1 cellular context compared by ENCODE assay signal in the genomic region with DNA sequence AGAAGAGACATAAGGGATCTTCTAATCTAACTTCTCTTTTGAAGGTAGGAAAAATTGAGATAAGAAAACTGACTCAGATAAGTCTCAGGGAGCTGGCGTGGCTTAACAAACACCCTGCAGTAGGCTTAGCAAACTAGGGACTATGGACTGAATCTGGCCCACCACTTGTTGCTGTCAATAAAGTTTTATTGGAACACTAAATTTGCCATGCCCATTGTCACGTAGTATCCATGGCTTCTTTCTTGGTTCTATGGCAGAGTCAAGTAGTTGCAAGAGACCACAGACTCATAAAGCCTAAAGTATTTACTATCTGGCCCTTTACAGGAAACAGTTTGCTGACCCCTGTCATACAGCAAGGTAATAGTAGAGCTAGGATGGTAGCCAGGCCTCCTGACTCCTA.
TF ChIP-seq lines count a peak whose summit lies in the region.

No MANE protein-coding gene starts in this region.

TF ChIP-seq in HepG2, 621 proteins besides CTCF, POLR2A, EP300 and RAD21:
- no peak for TF ChIP-seq ZNF446 (CRISPR knock-in tag; IDR thresholded peaks at IDR 0.05)
- TF ChIP-seq, protein P1, sequence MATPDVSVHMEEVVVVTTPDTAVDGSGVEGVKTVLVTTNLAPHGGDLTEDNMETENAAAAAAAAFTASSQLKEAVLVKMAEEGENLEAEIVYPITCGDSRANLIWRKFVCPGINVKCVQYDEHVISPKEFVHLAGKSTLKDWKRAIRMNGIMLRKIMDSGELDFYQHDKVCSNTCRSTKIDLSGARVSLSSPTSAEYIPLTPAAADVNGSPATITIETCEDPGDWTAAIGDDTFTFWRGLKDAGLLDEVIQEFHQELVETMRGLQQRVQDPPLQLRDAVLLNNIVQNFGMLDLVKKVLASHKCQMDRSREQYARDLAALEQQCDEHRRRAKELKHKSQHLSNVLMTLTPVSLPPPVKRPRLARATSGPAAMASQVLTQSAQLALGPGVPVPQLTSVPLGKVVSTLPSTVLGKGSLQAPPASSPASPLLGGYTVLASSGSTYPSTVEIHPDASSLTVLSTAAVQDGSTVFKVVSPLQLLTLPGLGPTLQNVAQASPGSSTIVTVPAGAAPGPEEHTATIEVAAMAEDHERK (CRISPR knock-in tag; IDR thresholded peaks at IDR 0.05; ENCODE audit: low read depth), result no peak
- TF ChIP-seq, protein P2, sequence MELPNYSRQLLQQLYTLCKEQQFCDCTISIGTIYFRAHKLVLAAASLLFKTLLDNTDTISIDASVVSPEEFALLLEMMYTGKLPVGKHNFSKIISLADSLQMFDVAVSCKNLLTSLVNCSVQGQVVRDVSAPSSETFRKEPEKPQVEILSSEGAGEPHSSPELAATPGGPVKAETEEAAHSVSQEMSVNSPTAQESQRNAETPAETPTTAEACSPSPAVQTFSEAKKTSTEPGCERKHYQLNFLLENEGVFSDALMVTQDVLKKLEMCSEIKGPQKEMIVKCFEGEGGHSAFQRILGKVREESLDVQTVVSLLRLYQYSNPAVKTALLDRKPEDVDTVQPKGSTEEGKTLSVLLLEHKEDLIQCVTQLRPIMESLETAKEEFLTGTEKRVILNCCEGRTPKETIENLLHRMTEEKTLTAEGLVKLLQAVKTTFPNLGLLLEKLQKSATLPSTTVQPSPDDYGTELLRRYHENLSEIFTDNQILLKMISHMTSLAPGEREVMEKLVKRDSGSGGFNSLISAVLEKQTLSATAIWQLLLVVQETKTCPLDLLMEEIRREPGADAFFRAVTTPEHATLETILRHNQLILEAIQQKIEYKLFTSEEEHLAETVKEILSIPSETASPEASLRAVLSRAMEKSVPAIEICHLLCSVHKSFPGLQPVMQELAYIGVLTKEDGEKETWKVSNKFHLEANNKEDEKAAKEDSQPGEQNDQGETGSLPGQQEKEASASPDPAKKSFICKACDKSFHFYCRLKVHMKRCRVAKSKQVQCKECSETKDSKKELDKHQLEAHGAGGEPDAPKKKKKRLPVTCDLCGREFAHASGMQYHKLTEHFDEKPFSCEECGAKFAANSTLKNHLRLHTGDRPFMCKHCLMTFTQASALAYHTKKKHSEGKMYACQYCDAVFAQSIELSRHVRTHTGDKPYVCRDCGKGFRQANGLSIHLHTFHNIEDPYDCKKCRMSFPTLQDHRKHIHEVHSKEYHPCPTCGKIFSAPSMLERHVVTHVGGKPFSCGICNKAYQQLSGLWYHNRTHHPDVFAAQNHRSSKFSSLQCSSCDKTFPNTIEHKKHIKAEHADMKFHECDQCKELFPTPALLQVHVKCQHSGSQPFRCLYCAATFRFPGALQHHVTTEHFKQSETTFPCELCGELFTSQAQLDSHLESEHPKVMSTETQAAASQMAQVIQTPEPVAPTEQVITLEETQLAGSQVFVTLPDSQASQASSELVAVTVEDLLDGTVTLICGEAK (IDR thresholded peaks at IDR 0.05), result peak; percentile 79
- TF ChIP-seq, protein P2 (CRISPR knock-in tag; IDR thresholded peaks at IDR 0.05), result peak; percentile 98
